In genomic region chr3:5122030-5122740, GRCh38 we compare ENCODE assay signal across 8 cellular contexts. TPM values are rescaled to one million over a fixed set of nuclear protein-coding genes. Genes with fewer than 3 reads are reported as not detected.
DNase-seq lines count a peak whose midpoint lies in the region; ATAC-seq and TF ChIP-seq lines count a peak whose summit lies in the region.

Gene ARL8B, plus strand, starts transcription at chr3:5122292. Its CDS starts 174 bp downstream, at chr3:5122466.

- H3K4me1 ChIP-seq in GM23338 (ENCODE audit: insufficient read depth) (peaks cover 10% of the 10 kb centered on the region), SJSA1 (replicated peaks) (peaks cover 10% of the 10 kb centered on the region), neuronal stem cell (ENCODE audit: control insufficient read depth in 2 of 2, insufficient read depth in 1 of 2, low read depth in 1 of 2, low read length in 2 of 2) (peaks cover 0 to 4% of the 10 kb centered on the region in 2 donors), subcutaneous abdominal adipose tissue (ENCODE audit: control insufficient read depth in 5 of 5, insufficient read depth in 5 of 5, low read length in 5 of 5) (peaks cover 3 to 35% (median 29%) of the 10 kb centered on the region in 5 donors)

- no CpG with 5 or more reads among the region's 74 CpGs for WGBS in neuronal stem cell (ENCODE audit: extremely low coverage in 2 of 2, insufficient read length in 2 of 2, insufficient replicate concordance in 1 of 2), 2 donors

- H4K20me1 ChIP-seq in GM23338 (replicated peaks; ENCODE audit: insufficient read depth), result peaks cover 19% of the 10 kb centered on the region

- H3K4me2 ChIP-seq in GM23338 (peak within 1 kb of the TSS; percentile 95), neuronal stem cell (ENCODE audit: insufficient read depth, low read length, poor library complexity, severe bottlenecking) (peak within 1 kb of the TSS; percentile 83)

- H3K23ac ChIP-seq in neuronal stem cell (ENCODE audit: low read depth, low read length, poor library complexity), result peak within 1 kb of the TSS; percentile 99

- peak; percentile 83 to 92 for TF ChIP-seq CTCF in GM23338 (conservative IDR thresholded peaks at IDR 0.05; ENCODE audit: low read depth in 2 of 2)

- H4K8ac ChIP-seq in neuronal stem cell (ENCODE audit: low read depth, low read length), result no peak within 1 kb of the TSS

- H4K91ac ChIP-seq in neuronal stem cell (ENCODE audit: low read depth, low read length, poor library complexity), result no peak within 1 kb of the TSS

- no peaks in the 10 kb centered on the region for H3K27me3 ChIP-seq in GM23338 (ENCODE audit: insufficient read depth)
- H3K27me3 ChIP-seq in SJSA1 (replicated peaks), result no peaks in the 10 kb centered on the region
- H3K27me3 ChIP-seq in neuronal stem cell (ENCODE audit: control insufficient read depth in 3 of 3, insufficient read depth in 3 of 3, low read depth in 1 of 3, low read length in 3 of 3), result no peaks in the 10 kb centered on the region
- H3K27me3 ChIP-seq in subcutaneous abdominal adipose tissue (ENCODE audit: control insufficient read depth in 5 of 5, insufficient read depth in 4 of 5, low read length in 5 of 5), result no peaks in the 10 kb centered on the region

- H3K4me1 Mint-ChIP-seq in GM23338, result peaks cover 12% of the 10 kb centered on the region

- H3K9me2 ChIP-seq in GM23338 (ENCODE audit: insufficient read depth), result no peaks in the 10 kb centered on the region

- peaks cover 7% of the 10 kb centered on the region for H3K79me1 ChIP-seq in neuronal stem cell (ENCODE audit: low read depth, low read length)

- peak within 1 kb of the TSS; percentile 11 for H3K4ac ChIP-seq in neuronal stem cell (ENCODE audit: low read length)

- H2AK5ac ChIP-seq in neuronal stem cell (ENCODE audit: low read depth, low read length), result peak within 1 kb of the TSS; percentile 94

- H3K9me3 ChIP-seq in SJSA1 (replicated peaks) (no peaks in the 10 kb centered on the region), neuronal stem cell (replicated peaks in 1 of 2; ENCODE audit: control insufficient read depth in 2 of 2, insufficient read depth in 1 of 2, low read depth in 1 of 2, low read length in 2 of 2) (no peaks in the 10 kb centered on the region), subcutaneous abdominal adipose tissue (ENCODE audit: control insufficient read depth in 5 of 5, low read length in 5 of 5) (no peaks in the 10 kb centered on the region)

- H3K36me3 ChIP-seq in GM23338 (ENCODE audit: insufficient read depth) (no peaks in the 10 kb centered on the region), SJSA1 (peaks cover 9% of the 10 kb centered on the region), neuronal stem cell (replicated peaks in 1 of 2; ENCODE audit: control insufficient read depth in 2 of 2, insufficient read depth in 2 of 2, low read length in 2 of 2) (peaks cover 0 to 4% of the 10 kb centered on the region in 2 donors), subcutaneous abdominal adipose tissue (ENCODE audit: control insufficient read depth in 5 of 5, insufficient read depth in 5 of 5, low read length in 5 of 5) (no peaks in the 10 kb centered on the region)

- H3K9me3 Mint-ChIP-seq in GM23338, result no peaks in the 10 kb centered on the region; the same call in 2 of the 3 replicates

- DNase-seq in GF-D8 (lab: John Stamatoyannopoulos, UW) (peak; percentile 61), GM23338 (ENCODE audit: low spot score) (peak; percentile 85), LHCN-M2 (ENCODE audit: low read depth) (peak; percentile 84), SJSA1 (ENCODE audit: low read depth in 1 of 2, low spot score in 2 of 2) (peak; percentile 79 to 87), foreskin melanocyte (peak; percentile 90), neuronal stem cell (ENCODE audit: low spot score) (peak; percentile 74)
- DNase-seq in activated naive CD4-positive, alpha-beta T cell (lab: John Stamatoyannopoulos, UW), result peak; percentile 84 to 91 (median 88)

- H3K9ac ChIP-seq in neuronal stem cell (ENCODE audit: low read depth, low read length, poor library complexity) (peak within 1 kb of the TSS; percentile 96), subcutaneous abdominal adipose tissue (ENCODE audit: low read length in 5 of 5) (peak within 1 kb of the TSS; percentile 56 to 99 (median 96))

- peak within 1 kb of the TSS; percentile 98 for H3K4me3 Mint-ChIP-seq in GM23338

- peak within 1 kb of the TSS; percentile 85 for H2AFZ ChIP-seq in GM23338
- H2AFZ ChIP-seq in neuronal stem cell (ENCODE audit: low read length), result peak within 1 kb of the TSS; percentile 95

- no peak within 1 kb of the TSS for H2BK120ac ChIP-seq in neuronal stem cell (ENCODE audit: low read depth, low read length)

- H3K27ac ChIP-seq in GM23338 (ENCODE audit: low read depth), result peak within 1 kb of the TSS; percentile 63
- peak within 1 kb of the TSS; percentile 78 for H3K27ac ChIP-seq in SJSA1
- no peak within 1 kb of the TSS for H3K27ac ChIP-seq in neuronal stem cell (replicated peaks; ENCODE audit: low read length)
- H3K27ac ChIP-seq in subcutaneous abdominal adipose tissue (ENCODE audit: low read depth, low read length), result peak within 1 kb of the TSS; percentile 91

- H3K79me2 ChIP-seq in GM23338 (replicated peaks; ENCODE audit: insufficient read depth), result peaks cover 49% of the 10 kb centered on the region

- no peaks in the 10 kb centered on the region for H3K36me3 Mint-ChIP-seq in GM23338 (ENCODE audit: low read depth)

- H2BK5ac ChIP-seq in neuronal stem cell (ENCODE audit: low read length), result peak within 1 kb of the TSS; percentile 66

- peak; percentile 94 for ATAC-seq in GM23338

- H3F3A ChIP-seq in GM23338 (replicated peaks; ENCODE audit: low read depth), result no peaks in the 10 kb centered on the region

- peak within 1 kb of the TSS; percentile 95 for H3K4me3 ChIP-seq in GM23338
- H3K4me3 ChIP-seq in SJSA1, result peak within 1 kb of the TSS; percentile 92
- peak within 1 kb of the TSS; percentile 69 to 100 for H3K4me3 ChIP-seq in neuronal stem cell (ENCODE audit: low read length in 2 of 2)
- peak within 1 kb of the TSS; percentile 79 to 97 (median 93) for H3K4me3 ChIP-seq in subcutaneous abdominal adipose tissue (ENCODE audit: low read depth in 1 of 5, low read length in 5 of 5)

- no peak within 1 kb of the TSS for H2BK15ac ChIP-seq in neuronal stem cell (ENCODE audit: low read length)

- H2BK12ac ChIP-seq in neuronal stem cell (ENCODE audit: low read length), result no peak within 1 kb of the TSS

- peak within 1 kb of the TSS; percentile 82 for H3K14ac ChIP-seq in neuronal stem cell (ENCODE audit: low read length)

- peak within 1 kb of the TSS; percentile 72 for H3K27ac Mint-ChIP-seq in GM23338

- H3K27me3 Mint-ChIP-seq in GM23338 (ENCODE audit: insufficient read depth, low read depth, poor library complexity), result peaks cover 4% of the 10 kb centered on the region

- peak within 1 kb of the TSS; percentile 89 for H3K18ac ChIP-seq in neuronal stem cell (ENCODE audit: low read length)

TF ChIP-seq in GM23338, 12 proteins besides CTCF, POLR2A, EP300 and RAD21 (continues in another document):
- TF ChIP-seq, protein P1, sequence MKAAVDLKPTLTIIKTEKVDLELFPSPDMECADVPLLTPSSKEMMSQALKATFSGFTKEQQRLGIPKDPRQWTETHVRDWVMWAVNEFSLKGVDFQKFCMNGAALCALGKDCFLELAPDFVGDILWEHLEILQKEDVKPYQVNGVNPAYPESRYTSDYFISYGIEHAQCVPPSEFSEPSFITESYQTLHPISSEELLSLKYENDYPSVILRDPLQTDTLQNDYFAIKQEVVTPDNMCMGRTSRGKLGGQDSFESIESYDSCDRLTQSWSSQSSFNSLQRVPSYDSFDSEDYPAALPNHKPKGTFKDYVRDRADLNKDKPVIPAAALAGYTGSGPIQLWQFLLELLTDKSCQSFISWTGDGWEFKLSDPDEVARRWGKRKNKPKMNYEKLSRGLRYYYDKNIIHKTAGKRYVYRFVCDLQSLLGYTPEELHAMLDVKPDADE (IDR thresholded peaks at IDR 0.05), result peak; percentile 84
- TF ChIP-seq POLR2AphosphoS5 (IDR thresholded peaks at IDR 0.05; ENCODE audit: low read depth), result peak; percentile 69
- TF ChIP-seq ZNF114 (CRISPR knock-in tag; IDR thresholded peaks at IDR 0.05), result no peak

RNA-seq across cellular contexts. Expression of gene ARL8B, which starts in this region (rescaled TPM):
- 25.5 and 28.3 TPM in 2 replicates for total RNA-seq in GM23338 (2014; rRNA removed; shearing (Covaris generic))
- 31.5 and 40.8 TPM in 2 replicates for polyA plus RNA-seq in GM23338 (2016; fragmentation: Nextera tagmentation; extraction: Ambion mirVana)
- 45.3 and 56.7 TPM in 2 replicates for total RNA-seq in LHCN-M2 (2014; rRNA removed)
- polyA plus RNA-seq in LHCN-M2 (2012), result 34.8 TPM
- 33.9 and 51.7 TPM in 2 replicates for total RNA-seq in SJSA1 (2014; rRNA removed; shearing (Covaris generic))
- 34.7 TPM for polyA plus RNA-seq in neuronal stem cell (2013, experiment 1 of 2)
- polyA plus RNA-seq in neuronal stem cell (2013, experiment 2 of 2), result 33.3 TPM
